8 cellular contexts compared by ENCODE assay signal in genomic region chr10:103452714-103453230, GRCh38. TPM values are rescaled to one million over a fixed set of nuclear protein-coding genes. Genes with fewer than 3 reads are reported as not detected.
A peak's percentile ranks its signal among the peaks of the same experiment; 100 is the strongest.
DNase-seq lines count a peak whose midpoint lies in the region; ATAC-seq and TF ChIP-seq lines count a peak whose summit lies in the region.

No MANE protein-coding gene starts in this region.

- no peak overlapping the region for H2BK12ac ChIP-seq in neuronal stem cell (ENCODE audit: low read length)

- 28% methylated on average over 4 of the region's 16 CpGs; no CpG with 5 or more reads in 1 of the 2 experiments for WGBS in IMR-90 (ENCODE audit: extremely low coverage in 2 of 2, insufficient read length in 1 of 2), 2 experiments
- no CpG with 5 or more reads among the region's 16 CpGs for WGBS in neuronal stem cell (ENCODE audit: extremely low coverage in 2 of 2, insufficient read length in 2 of 2, insufficient replicate concordance in 1 of 2), 2 donors

- CTCF ChIA-PET in BJ (lab: Yijun Ruan, JAX), result interaction anchor here (0.9 to 4.1 kb wide), 4 partner anchors 28 to 36 kb away, joined by 3 to 32 read pairs (median 8); no protein-coding TSS in a partner anchor
- CTCF ChIA-PET in IMR-90 (lab: Yijun Ruan, JAX), result interaction anchor here (0.9 kb wide), 1 partner anchor 33 kb away, joined by 3 read pairs; no protein-coding TSS in a partner anchor

- TF ChIP-seq RAD21 in IMR-90 (IDR thresholded peaks at IDR 0.05; ENCODE audit: low read length), result no peak

- peak overlapping the region; percentile 76 for H3K4ac ChIP-seq in IMR-90 (ENCODE audit: low read depth, low read length)
- peak overlapping the region; percentile 26 for H3K4ac ChIP-seq in neuronal stem cell (ENCODE audit: low read length)

- H3K9me1 ChIP-seq in IMR-90 (ENCODE audit: insufficient read depth, low read length), result peaks cover 8% of the 10 kb centered on the region

- H2AFZ ChIP-seq in IMR-90 (replicated peaks; ENCODE audit: low read length, poor library complexity) (peak overlapping the region; percentile 98), neuronal stem cell (ENCODE audit: low read length) (no peak overlapping the region)

- H2BK120ac ChIP-seq in IMR-90 (ENCODE audit: low read depth, low read length) (no peak overlapping the region), neuronal stem cell (ENCODE audit: low read depth, low read length) (peak overlapping the region; percentile 24)

- H4K5ac ChIP-seq in IMR-90 (ENCODE audit: low read depth, low read length), result peak overlapping the region; percentile 92

- H4K8ac ChIP-seq in IMR-90 (ENCODE audit: low read depth in 2 of 2, low read length in 2 of 2), result peak overlapping the region; percentile 29 to 93; a peak in 3 of 4 replicates
- no peak overlapping the region for H4K8ac ChIP-seq in neuronal stem cell (ENCODE audit: low read depth, low read length)

- no TSS peak for BruUV-seq in IMR-90 (replicated peaks; lab: Mats Ljungman, UMichigan)

- H3K56ac ChIP-seq in IMR-90 (ENCODE audit: extremely low read depth, insufficient read depth, low read length), result no peak overlapping the region

- no peak overlapping the region for H3K14ac ChIP-seq in IMR-90 (replicated peaks; ENCODE audit: low read depth, low read length)
- H3K14ac ChIP-seq in neuronal stem cell (ENCODE audit: low read length), result no peak overlapping the region

- H2BK20ac ChIP-seq in IMR-90 (ENCODE audit: low read depth, low read length), result no peak overlapping the region

- peaks cover 9% of the 10 kb centered on the region; the same call in 1 of the 2 replicates for H4K20me1 ChIP-seq in IMR-90 (ENCODE audit: insufficient read depth, low read length)

- no peak for TF ChIP-seq POLR2A in IMR-90 (IDR thresholded peaks at IDR 0.05; ENCODE audit: low read depth, low read length)

- ATAC-seq in IMR-90 (ENCODE audit: low read depth), result peak; percentile 2
- ATAC-seq in HG03280 (IDR thresholded peaks at IDR 0.05; ENCODE audit: unreplicated experiment), result no peak
- no peak for ATAC-seq in HG02678 (IDR thresholded peaks at IDR 0.05; ENCODE audit: unreplicated experiment)

- H3K4me1 ChIP-seq in IMR-90 (ENCODE audit: control insufficient read depth, insufficient read depth, low read length) (peaks cover 11% of the 10 kb centered on the region; the same call in 1 of the 2 replicates), neuronal stem cell (ENCODE audit: control insufficient read depth in 2 of 2, insufficient read depth in 1 of 2, low read depth in 1 of 2, low read length in 2 of 2) (peaks cover 0 to 16% of the 10 kb centered on the region in 2 donors)

- POLR2A ChIA-PET in BJ (lab: Charles Lee), result no interaction called here
- POLR2A ChIA-PET in IMR-90 (lab: Charles Lee; ENCODE audit: unreplicated experiment), result interaction anchor here (0.6 kb wide), 1 partner anchor 461 kb away, joined by 12 read pairs; no protein-coding TSS in a partner anchor

- DNase-seq in BJ (ENCODE audit: low read depth), result no peak
- DNase-seq in IMR-90, result no peak
- DNase-seq in ecto neural progenitor cell (ENCODE audit: low spot score), result peak; percentile 48
- DNase-seq in neuronal stem cell (ENCODE audit: low spot score), result no peak
- no peak for DNase-seq in stimulated activated naive CD4-positive, alpha-beta T cell (lab: John Stamatoyannopoulos, UW)
- no peak for DNase-seq in NCI-H446 treated with DMSO at 0.1 percent for 48 hours (lab: John Stamatoyannopoulos, UW)

- no peaks in the 10 kb centered on the region for H3K9me3 ChIP-seq in IMR-90 (ENCODE audit: control insufficient read depth, insufficient read depth, low read length)
- no peaks in the 10 kb centered on the region for H3K9me3 ChIP-seq in neuronal stem cell (replicated peaks in 1 of 2; ENCODE audit: control insufficient read depth in 2 of 2, insufficient read depth in 1 of 2, low read depth in 1 of 2, low read length in 2 of 2)

- in situ Hi-C loops in IMR-90 (cut with MboI; ENCODE audit: low sequenced_read_pairs), result no loop called here

- H2AK5ac ChIP-seq in IMR-90 (ENCODE audit: low read depth, low read length) (no peak overlapping the region), neuronal stem cell (ENCODE audit: low read depth, low read length) (peak overlapping the region; percentile 70)

- no peak for TF ChIP-seq CTCF in BJ (IDR thresholded peaks at IDR 0.05; ENCODE audit: insufficient read depth, low read depth, low read length)
- TF ChIP-seq CTCF in IMR-90 (conservative IDR thresholded peaks at IDR 0.05; ENCODE audit: low read depth, low read length), result no peak

- dilution Hi-C loops in IMR-90 (cut with HindIII; ENCODE audit: low sequenced_read_pairs, unreplicated experiment), result no loop called here

- H3K9ac ChIP-seq in IMR-90 (ENCODE audit: low read depth, low read length) (no peak overlapping the region), neuronal stem cell (ENCODE audit: low read depth, low read length, poor library complexity) (peak overlapping the region; percentile 38)

- H4K91ac ChIP-seq in IMR-90 (ENCODE audit: insufficient read depth, low read depth, low read length), result 0 out of 2 replicates have a peak overlapping the region, but pooled peaks have one; percentile 31
- H4K91ac ChIP-seq in neuronal stem cell (ENCODE audit: low read depth, low read length, poor library complexity), result no peak overlapping the region

- H3K79me1 ChIP-seq in IMR-90 (ENCODE audit: low read depth in 1 of 2, low read length in 2 of 2) (peaks cover 0 to 27% of the 10 kb centered on the region in 2 experiments; a peak in 1 of 4 replicates), neuronal stem cell (ENCODE audit: low read depth, low read length) (no peaks in the 10 kb centered on the region)

- H2BK5ac ChIP-seq in IMR-90 (ENCODE audit: low read depth, low read length, poor library complexity, severe bottlenecking), result no peak overlapping the region
- peak overlapping the region; percentile 47 for H2BK5ac ChIP-seq in neuronal stem cell (ENCODE audit: low read length)

- H3K23ac ChIP-seq in IMR-90 (ENCODE audit: low read depth, low read length) (no peak overlapping the region), neuronal stem cell (ENCODE audit: low read depth, low read length, poor library complexity) (peak overlapping the region; percentile 17)

- intact Hi-C loops in IMR-90 (cut with micrococcal nuclease), result no loop called here

- H3K27me3 ChIP-seq in BJ (ENCODE audit: control insufficient read depth, insufficient read depth, low read length) (no peaks in the 10 kb centered on the region), IMR-90 (ENCODE audit: control insufficient read depth, insufficient read depth, low read length) (no peaks in the 10 kb centered on the region), neuronal stem cell (ENCODE audit: control insufficient read depth in 3 of 3, insufficient read depth in 3 of 3, low read depth in 1 of 3, low read length in 3 of 3) (peaks cover 0 to 3% (median 0%) of the 10 kb centered on the region in 3 experiments)

- H3K4me3 ChIP-seq in BJ (ENCODE audit: low read depth, low read length) (peak overlapping the region; percentile 71), IMR-90 (ENCODE audit: insufficient read depth, low read depth, low read length) (peak overlapping the region; percentile 49; the same call in 1 of the 2 replicates), neuronal stem cell (ENCODE audit: low read length in 2 of 2) (peak overlapping the region in 1 of 2 donors; percentile 76)

- no peak overlapping the region for H3K27ac ChIP-seq in IMR-90 (ENCODE audit: insufficient read depth, low read length)
- no peak overlapping the region for H3K27ac ChIP-seq in neuronal stem cell (replicated peaks; ENCODE audit: low read length)

- H3K4me2 ChIP-seq in IMR-90 (ENCODE audit: low read depth, low read length) (peak overlapping the region; percentile 86; the same call in 1 of the 2 replicates), neuronal stem cell (ENCODE audit: insufficient read depth, low read length, poor library complexity, severe bottlenecking) (peak overlapping the region; percentile 59)

- H2AK9ac ChIP-seq in IMR-90 (replicated peaks; ENCODE audit: low read depth, low read length, poor library complexity), result peak overlapping the region; percentile 89

- H2BK15ac ChIP-seq in IMR-90 (ENCODE audit: low read depth, low read length), result no peak overlapping the region
- H2BK15ac ChIP-seq in neuronal stem cell (ENCODE audit: low read length), result peak overlapping the region; percentile 96

- H3K18ac ChIP-seq in IMR-90 (ENCODE audit: low read depth, low read length), result no peak overlapping the region
- H3K18ac ChIP-seq in neuronal stem cell (ENCODE audit: low read length), result peak overlapping the region; percentile 94

- H3K36me3 ChIP-seq in BJ (ENCODE audit: control insufficient read depth, insufficient read depth, low read length), result peaks cover 13% of the 10 kb centered on the region
- peaks cover 5% of the 10 kb centered on the region for H3K36me3 ChIP-seq in IMR-90 (ENCODE audit: control insufficient read depth, insufficient read depth, low read length)
- peaks cover 7 to 19% of the 10 kb centered on the region in 2 donors for H3K36me3 ChIP-seq in neuronal stem cell (replicated peaks in 1 of 2; ENCODE audit: control insufficient read depth in 2 of 2, insufficient read depth in 2 of 2, low read length in 2 of 2)

RNA-seq across cellular contexts. Expression of gene CALHM2, which starts 0.6 kb away (rescaled TPM):
- polyA plus RNA-seq in BJ (2011; rRNA removed) (46.0 and 80.1 TPM in 2 replicates), IMR-90 (2012; rRNA removed) (7.9 and 9.0 TPM in 2 replicates)
- 44.7 and 50.9 TPM in 2 replicates for polyA minus RNA-seq in BJ (2011; rRNA and poly(A)+ RNA removed)
- total RNA-seq in IMR-90 (2012; rRNA removed), result 2.2 and 2.5 TPM in 2 replicates
- polyA plus RNA-seq in IMR-90 (2012; cell fraction: cytosol; rRNA removed), result 7.2 and 13.4 TPM in 2 replicates
- 7.4 and 12.8 TPM in 2 replicates for polyA plus RNA-seq in IMR-90 (2012; cell fraction: nucleus; rRNA removed; ENCODE audit: low replicate concordance)
- polyA plus RNA-seq in neuronal stem cell (2013, experiment 1 of 2), result 6.0 TPM
- 6.5 TPM for polyA plus RNA-seq in neuronal stem cell (2013, experiment 2 of 2)

RNA-seq across cellular contexts. Expression of gene CALHM1, which starts 5.9 kb away (rescaled TPM):
- polyA plus RNA-seq in BJ (2011; rRNA removed) (not detected in 2 replicates), IMR-90 (2012; rRNA removed) (not detected in 2 replicates)
- not detected in 2 replicates for polyA minus RNA-seq in BJ (2011; rRNA and poly(A)+ RNA removed)
- total RNA-seq in IMR-90 (2012; rRNA removed), result not detected in 2 replicates
- polyA plus RNA-seq in IMR-90 (2012; cell fraction: cytosol; rRNA removed), result not detected in 2 replicates
- polyA plus RNA-seq in IMR-90 (2012; cell fraction: nucleus; rRNA removed; ENCODE audit: low replicate concordance), result not detected in 2 replicates
- 0.06 TPM for polyA plus RNA-seq in neuronal stem cell (2013, experiment 1 of 2)
- 0.04 TPM for polyA plus RNA-seq in neuronal stem cell (2013, experiment 2 of 2)

RNA-seq across cellular contexts. Expression of gene CALHM3, which starts 26.3 kb away (rescaled TPM):
- polyA plus RNA-seq in BJ (2011; rRNA removed) (0.09 TPM in 1 of 2 replicates, not detected in the other), IMR-90 (2012; rRNA removed) (not detected in 2 replicates)
- not detected in 2 replicates for polyA minus RNA-seq in BJ (2011; rRNA and poly(A)+ RNA removed)
- total RNA-seq in IMR-90 (2012; rRNA removed), result not detected in 2 replicates
- polyA plus RNA-seq in IMR-90 (2012; cell fraction: cytosol; rRNA removed), result not detected in 2 replicates
- polyA plus RNA-seq in IMR-90 (2012; cell fraction: nucleus; rRNA removed; ENCODE audit: low replicate concordance), result not detected in 2 replicates
- not detected for polyA plus RNA-seq in neuronal stem cell (2013, experiment 1 of 2)
- 0.01 TPM for polyA plus RNA-seq in neuronal stem cell (2013, experiment 2 of 2)

RNA-seq across cellular contexts. Expression of gene NEURL1, which starts 40.7 kb away (rescaled TPM):
- polyA plus RNA-seq in BJ (2011; rRNA removed) (0.37 and 0.58 TPM in 2 replicates), IMR-90 (2012; rRNA removed) (0.82 and 1.5 TPM in 2 replicates)
- 0.21 and 0.28 TPM in 2 replicates for polyA minus RNA-seq in BJ (2011; rRNA and poly(A)+ RNA removed)
- 0.28 and 0.36 TPM in 2 replicates for total RNA-seq in IMR-90 (2012; rRNA removed)
- polyA plus RNA-seq in IMR-90 (2012; cell fraction: cytosol; rRNA removed), result 0.25 and 1.3 TPM in 2 replicates
- 2.0 and 3.6 TPM in 2 replicates for polyA plus RNA-seq in IMR-90 (2012; cell fraction: nucleus; rRNA removed; ENCODE audit: low replicate concordance)
- polyA plus RNA-seq in neuronal stem cell (2013, experiment 1 of 2), result 1.4 TPM
- 1.7 TPM for polyA plus RNA-seq in neuronal stem cell (2013, experiment 2 of 2)

RNA-seq across cellular contexts. Expression of gene PDCD11, which starts 56.3 kb away (rescaled TPM):
- polyA plus RNA-seq in BJ (2011; rRNA removed) (15.1 and 17.0 TPM in 2 replicates), IMR-90 (2012; rRNA removed) (20.0 and 20.4 TPM in 2 replicates)
- 33.3 and 35.3 TPM in 2 replicates for polyA minus RNA-seq in BJ (2011; rRNA and poly(A)+ RNA removed)
- 49.7 and 56.8 TPM in 2 replicates for total RNA-seq in IMR-90 (2012; rRNA removed)
- 8.1 and 9.3 TPM in 2 replicates for polyA plus RNA-seq in IMR-90 (2012; cell fraction: cytosol; rRNA removed)
- polyA plus RNA-seq in IMR-90 (2012; cell fraction: nucleus; rRNA removed; ENCODE audit: low replicate concordance), result 52.7 and 65.9 TPM in 2 replicates
- 16.0 TPM for polyA plus RNA-seq in neuronal stem cell (2013, experiment 1 of 2)
- 15.0 TPM for polyA plus RNA-seq in neuronal stem cell (2013, experiment 2 of 2)
